ENCODE assay signal across 21 cellular contexts in genomic region chr12:10982244-10982643, GRCh38.
A peak's percentile ranks its signal among the peaks of the same experiment; 100 is the strongest.
DNase-seq lines count a peak whose midpoint lies in the region; ATAC-seq and TF ChIP-seq lines count a peak whose summit lies in the region.
"Had no signal": no experiment of that assay in that cellular context is flagged by ENCODE, and none has a peak within 500 bp of the region (broad histone marks: within the 10 kb centered on the region; RNA-seq: fewer than 3 reads in every experiment).

No MANE protein-coding gene starts in this region.

- H2AFZ ChIP-seq in DND-41 (ENCODE audit: low read depth, low read length), result no peak overlapping the region

- TF ChIP-seq CTCF in DND-41 (IDR thresholded peaks at IDR 0.05; ENCODE audit: borderline replicate concordance, extremely low read depth, low read length, poor library complexity, severe bottlenecking), result no peak
- no peak for TF ChIP-seq CTCF in RWPE1 (conservative IDR thresholded peaks at IDR 0.05; ENCODE audit: low read depth)

- H3K4me3 ChIP-seq in DND-41 (ENCODE audit: low read depth in 1 of 2, low read length in 2 of 2), result no peak overlapping the region
- H3K4me3 ChIP-seq: esophagus squamous epithelium, sigmoid colon had no signal

- no peaks in the 10 kb centered on the region for H3K36me3 Mint-ChIP-seq in effector memory CD8-positive, alpha-beta T cell (ENCODE audit: insufficient read depth)

- H3K27ac Mint-ChIP-seq in effector memory CD8-positive, alpha-beta T cell, result no peak overlapping the region
- H3K27ac Mint-ChIP-seq: dendritic cell treated with granulocyte-macrophage colony-stimulating factor and Interleukin-4, amounts not matched to agents 40 ng/mL and 50 ng/mL, for 4 days had no signal

- H3K4me1 Mint-ChIP-seq in effector memory CD8-positive, alpha-beta T cell (ENCODE audit: low read depth in 2 of 2), result peaks cover 21 to 27% of the 10 kb centered on the region in 2 donors

- CTCF ChIA-PET in RWPE1 (lab: Yijun Ruan, JAX), result interaction anchor here (0.6 to 0.7 kb wide), 2 partner anchors 13 to 1718 kb away, joined by 4 to 6 read pairs; no protein-coding TSS in a partner anchor

- H3K4me1 ChIP-seq in DND-41 (ENCODE audit: insufficient read depth, low read length), result peaks cover 13% of the 10 kb centered on the region
- H3K4me1 ChIP-seq: esophagus squamous epithelium, sigmoid colon had no signal

- H3K9me3 ChIP-seq in DND-41 (ENCODE audit: insufficient read depth, low read length, severe bottlenecking), result no peaks in the 10 kb centered on the region
- H3K9me3 ChIP-seq: esophagus squamous epithelium, sigmoid colon had no signal

- H3K36me3 ChIP-seq in DND-41 (ENCODE audit: insufficient read depth, low read length), result no peaks in the 10 kb centered on the region
- H3K36me3 ChIP-seq: esophagus squamous epithelium, sigmoid colon had no signal

- peaks cover 27 to 42% of the 10 kb centered on the region in 2 donors for H3K27me3 Mint-ChIP-seq in effector memory CD8-positive, alpha-beta T cell
- H3K27me3 Mint-ChIP-seq: dendritic cell treated with granulocyte-macrophage colony-stimulating factor and Interleukin-4, amounts not matched to agents 40 ng/mL and 50 ng/mL, for 4 days had no signal

- H3K27ac ChIP-seq in DND-41 (ENCODE audit: low read length), result no peak overlapping the region
- H3K27ac ChIP-seq in RWPE1, result no peak overlapping the region
- H3K27ac ChIP-seq: 22Rv1, C4-2B, esophagus squamous epithelium, sigmoid colon had no signal

- peak; percentile 75 to 88 for ATAC-seq in activated CD4-positive, CD25-positive, alpha-beta regulatory T cell treated with anti-CD3 and anti-CD28 coated beads, Interleukin-2, amount 50 U/mL, for 24 hours
- peak; percentile 99 for ATAC-seq in DND-41 (ENCODE audit: insufficient read depth, low read depth)
- ATAC-seq in effector memory CD8-positive, alpha-beta T cell (replicated peaks), result peak; percentile 95
- no peak for ATAC-seq in HG03378 (IDR thresholded peaks at IDR 0.05; ENCODE audit: unreplicated experiment)
- ATAC-seq: HCT116, Right ventricle myocardium inferior had no signal

- H3K9ac ChIP-seq in DND-41 (ENCODE audit: low read depth, low read length), result no peak overlapping the region

- H3K4me3 Mint-ChIP-seq in effector memory CD8-positive, alpha-beta T cell, result peak overlapping the region in 1 of 2 donors; percentile 36
- H3K4me3 Mint-ChIP-seq: dendritic cell treated with granulocyte-macrophage colony-stimulating factor and Interleukin-4, amounts not matched to agents 40 ng/mL and 50 ng/mL, for 4 days had no signal

- H3K4me2 ChIP-seq in DND-41 (ENCODE audit: insufficient read depth, low read length), result no peak overlapping the region

- 0 out of 2 replicates have a peak, but pooled peaks cover 8% of the 10 kb centered on the region for H3K79me2 ChIP-seq in DND-41 (ENCODE audit: insufficient read depth, low read length)

- POLR2A ChIA-PET in RWPE1 (lab: Yijun Ruan, JAX; ENCODE audit: low non-redundant PET), result no interaction called here

- H3K9me3 Mint-ChIP-seq in effector memory CD8-positive, alpha-beta T cell, result no peaks in the 10 kb centered on the region
- H3K9me3 Mint-ChIP-seq: dendritic cell treated with granulocyte-macrophage colony-stimulating factor and Interleukin-4, amounts not matched to agents 40 ng/mL and 50 ng/mL, for 4 days had no signal

- no peaks in the 10 kb centered on the region for H3K27me3 ChIP-seq in DND-41 (ENCODE audit: insufficient read depth, low read length, poor library complexity)
- H3K27me3 ChIP-seq: esophagus squamous epithelium, sigmoid colon had no signal

- DNase-seq in activated CD4-positive, CD25-positive, alpha-beta regulatory T cell (lab: John Stamatoyannopoulos, UW), result no peak
- DNase-seq in DND-41 (peak; percentile 67), kidney glomerular epithelial cell (lab: John Stamatoyannopoulos, UW) (no peak), RWPE1 (ENCODE audit: low spot score) (no peak)
- peak; percentile 6 for DNase-seq in activated CD4-positive, alpha-beta T cell treated with anti-CD3 and anti-CD28 coated beads, Interleukin-2, amount 50 U/mL, for 1 hour
- DNase-seq in effector memory CD8-positive, alpha-beta T cell, result peak; percentile 41 to 55 (median 42)
- DNase-seq: esophagus squamous epithelium, IMR-90, kidney, midbrain, MV-4-11, NCI-H2081, occipital lobe, sigmoid colon had no signal

- H4K20me1 ChIP-seq in DND-41 (ENCODE audit: insufficient read depth, low read length), result peaks cover 66% of the 10 kb centered on the region

Comparison
In these comparisons a context has a peak if more than half of its experiments do, and no peak if none do; other contexts are left out.
1. DNase-seq: peak in DND-41 (single experiment), activated CD4-positive, alpha-beta T cell treated with anti-CD3 and anti-CD28 coated beads, Interleukin-2, amount 50 U/mL, for 1 hour (single experiment) and effector memory CD8-positive, alpha-beta T cell (3 of 3); none in activated CD4-positive, CD25-positive, alpha-beta regulatory T cell (0 of 4), kidney glomerular epithelial cell (single experiment) and RWPE1 (single experiment).